20 cellular contexts compared by ENCODE assay signal in the genomic region with DNA sequence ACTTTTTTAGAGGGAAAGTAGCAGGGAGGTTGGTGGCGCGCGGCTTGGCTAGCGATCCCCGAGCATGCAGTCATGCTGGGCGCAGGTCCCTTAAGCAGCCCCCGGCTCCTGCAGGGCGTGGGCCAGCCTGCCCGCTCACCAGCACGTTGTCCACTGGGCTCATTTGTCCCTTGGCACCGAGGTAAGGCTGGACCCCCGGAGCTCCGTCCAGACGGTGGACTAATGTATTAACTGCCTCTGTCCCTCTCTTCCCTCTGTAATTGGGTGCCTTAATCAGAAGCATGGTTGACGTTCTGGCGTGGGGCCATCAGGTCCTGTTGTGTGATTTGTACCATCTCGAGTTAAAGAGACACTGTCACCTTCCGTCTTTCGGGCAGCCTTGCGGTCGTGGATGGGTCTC.
"Had no signal": no experiment of that assay in that cellular context is flagged by ENCODE, and none has a peak within 500 bp of the region (broad histone marks: within the 10 kb centered on the region; RNA-seq: fewer than 3 reads in every experiment).

No MANE protein-coding gene starts in this region.

- H3K27ac Mint-ChIP-seq: activated CD4-positive, alpha-beta T cell treated with anti-CD3 and anti-CD28 coated beads for 36 hours; activated CD8-positive, alpha-beta T cell treated with anti-CD3 and anti-CD28 coated beads for 36 hours; activated naive CD8-positive, alpha-beta T cell treated with anti-CD3 and anti-CD28 coated beads, Interleukin-2, amount 10 ng/mL, durations not matched to agents 7 days and 5 days; activated T-cell treated with anti-CD3 and anti-CD28 coated beads, Interleukin-2, amount 50 U/mL, for 72 hours; T-cell had no signal

- H3K4me3 ChIP-seq: adrenal gland, Peyer's patch had no signal

- H3K9me3 Mint-ChIP-seq: activated CD8-positive, alpha-beta T cell treated with anti-CD3 and anti-CD28 coated beads for 36 hours; activated naive CD8-positive, alpha-beta T cell treated with anti-CD3 and anti-CD28 coated beads, Interleukin-2, amount 10 ng/mL, durations not matched to agents 7 days and 5 days; activated T-cell treated with anti-CD3 and anti-CD28 coated beads, Interleukin-2, amount 50 U/mL, for 72 hours; T-cell had no signal

- H3K36me3 Mint-ChIP-seq: activated naive CD8-positive, alpha-beta T cell treated with anti-CD3 and anti-CD28 coated beads, Interleukin-2, amount 10 ng/mL, durations not matched to agents 7 days and 5 days had no signal

- H3K27ac ChIP-seq: Peyer's patch, VCaP had no signal

- H3K27me3 ChIP-seq: adrenal gland, Peyer's patch had no signal

- ATAC-seq: activated CD4-positive, alpha-beta T cell treated with anti-CD3 and anti-CD28 coated beads for 36 hours; activated CD8-positive, alpha-beta T cell treated with anti-CD3 and anti-CD28 coated beads for 36 hours; activated T-cell treated with anti-CD3 and anti-CD28 coated beads, Interleukin-2, amount 50 U/mL, for 72 hours; T-cell had no signal

- H3K27me3 Mint-ChIP-seq: activated CD4-positive, alpha-beta T cell treated with anti-CD3 and anti-CD28 coated beads for 36 hours; activated CD8-positive, alpha-beta T cell treated with anti-CD3 and anti-CD28 coated beads for 36 hours; activated naive CD8-positive, alpha-beta T cell treated with anti-CD3 and anti-CD28 coated beads, Interleukin-2, amount 10 ng/mL, durations not matched to agents 7 days and 5 days; T-cell had no signal

- FAIRE-seq: TTC549 had no signal

- DNase-seq: activated CD4-positive, alpha-beta T cell treated with anti-CD3 and anti-CD28 coated beads for 36 hours; activated CD8-positive, alpha-beta memory T cell treated with anti-CD3 and anti-CD28 coated beads, Interleukin-2, amount 50 U/mL, for 4 hours; activated CD8-positive, alpha-beta T cell treated with anti-CD3 and anti-CD28 coated beads for 36 hours; activated naive CD4-positive, alpha-beta T cell treated with anti-CD3 and anti-CD28 coated beads, Interleukin-2, amount 50 U/mL, for 16 hours; activated naive CD8-positive, alpha-beta T cell treated with anti-CD3 and anti-CD28 coated beads, Interleukin-2, amount 10 ng/mL, durations not matched to agents 7 days and 5 days; activated T-cell treated with anti-CD3 and anti-CD28 coated beads, Interleukin-2, amount 50 U/mL, for 72 hours; MM.1S; NCI-H1105; NCI-H1436; NCI-H187; NCI-H2081; NCI-H524; Peyer's patch; SIG-M5; T-cell; T-helper 2 cell; T1000 had no signal

- H3K4me1 ChIP-seq: Peyer's patch had no signal

- H3K4me3 Mint-ChIP-seq: activated CD4-positive, alpha-beta T cell treated with anti-CD3 and anti-CD28 coated beads for 36 hours; activated CD8-positive, alpha-beta T cell treated with anti-CD3 and anti-CD28 coated beads for 36 hours; activated naive CD8-positive, alpha-beta T cell treated with anti-CD3 and anti-CD28 coated beads, Interleukin-2, amount 10 ng/mL, durations not matched to agents 7 days and 5 days; activated T-cell treated with anti-CD3 and anti-CD28 coated beads, Interleukin-2, amount 50 U/mL, for 72 hours; T-cell had no signal

- H3K4me1 Mint-ChIP-seq: activated CD4-positive, alpha-beta T cell treated with anti-CD3 and anti-CD28 coated beads for 36 hours; activated naive CD8-positive, alpha-beta T cell treated with anti-CD3 and anti-CD28 coated beads, Interleukin-2, amount 10 ng/mL, durations not matched to agents 7 days and 5 days; T-cell had no signal

- H3K9me3 ChIP-seq: adrenal gland, Peyer's patch had no signal
